ENCODE assay signal across 1 cellular context in genomic region chr7:1045038-1045726, GRCh38.
A peak's percentile ranks its signal among the peaks of the same experiment; 100 is the strongest.
TF ChIP-seq lines count a peak whose summit lies in the region.

No MANE protein-coding gene starts in this region.

TF ChIP-seq in K562, 482 proteins besides CTCF, POLR2A, EP300 and RAD21 (continued from another document):
- TF ChIP-seq LEF1 (IDR thresholded peaks at IDR 0.05), result peak; percentile 58; the same call in 1 of the 2 replicates
- TF ChIP-seq TCF3 (CRISPR knock-in tag; IDR thresholded peaks at IDR 0.05), result peak; percentile 20; the same call in 1 of the 2 replicates
- TF ChIP-seq, protein P1, sequence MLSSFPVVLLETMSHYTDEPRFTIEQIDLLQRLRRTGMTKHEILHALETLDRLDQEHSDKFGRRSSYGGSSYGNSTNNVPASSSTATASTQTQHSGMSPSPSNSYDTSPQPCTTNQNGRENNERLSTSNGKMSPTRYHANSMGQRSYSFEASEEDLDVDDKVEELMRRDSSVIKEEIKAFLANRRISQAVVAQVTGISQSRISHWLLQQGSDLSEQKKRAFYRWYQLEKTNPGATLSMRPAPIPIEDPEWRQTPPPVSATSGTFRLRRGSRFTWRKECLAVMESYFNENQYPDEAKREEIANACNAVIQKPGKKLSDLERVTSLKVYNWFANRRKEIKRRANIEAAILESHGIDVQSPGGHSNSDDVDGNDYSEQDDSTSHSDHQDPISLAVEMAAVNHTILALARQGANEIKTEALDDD (IDR thresholded peaks at IDR 0.05), result peak; percentile 43; the same call in 1 of the 2 replicates
- peak; percentile 37; the same call in 1 of the 2 replicates for TF ChIP-seq CBFA2T3 (IDR thresholded peaks at IDR 0.05)
- TF ChIP-seq POLR2B (IDR thresholded peaks at IDR 0.05; ENCODE audit: low read depth, partially characterized antibody), result no peak
- no peak for TF ChIP-seq REST (CRISPR knock-in tag; IDR thresholded peaks at IDR 0.05; ENCODE audit: low read depth)
- peak; percentile 47; the same call in 1 of the 2 replicates for TF ChIP-seq ZC3H4 (CRISPR knock-in tag; IDR thresholded peaks at IDR 0.05; ENCODE audit: borderline replicate concordance)
- peak; percentile 72; the same call in 1 of the 2 replicates for TF ChIP-seq TCF7 (IDR thresholded peaks at IDR 0.05; ENCODE audit: borderline replicate concordance)
- 0 out of 2 replicates have a peak, but pooled peaks have one; percentile 3 for TF ChIP-seq ZFX (CRISPR knock-in tag; IDR thresholded peaks at IDR 0.05)
